ENCODE assay signal across 9 cellular contexts in genomic region chr11:57527056-57527631, GRCh38. TPM values are rescaled to one million over a fixed set of nuclear protein-coding genes. Genes with fewer than 3 reads are reported as not detected.
DNase-seq lines count a peak whose midpoint lies in the region; ATAC-seq and TF ChIP-seq lines count a peak whose summit lies in the region.
"Had no signal": no experiment of that assay in that cellular context is flagged by ENCODE, and none has a peak within 500 bp of the region (broad histone marks: within the 10 kb centered on the region; RNA-seq: fewer than 3 reads in every experiment).

No MANE protein-coding gene starts in this region.

- no peaks in the 10 kb centered on the region for H3K9me3 Mint-ChIP-seq in Caco-2 (ENCODE audit: unreplicated experiment)

- peaks cover 15% of the 10 kb centered on the region for H3K4me1 Mint-ChIP-seq in Caco-2 (ENCODE audit: low read depth, unreplicated experiment)

- H3K9me3 ChIP-seq in Caco-2: no peaks in the 10 kb centered on the region
- H3K9me3 ChIP-seq in SJSA1 (replicated peaks): no peaks in the 10 kb centered on the region
- no peaks in the 10 kb centered on the region for H3K9me3 ChIP-seq in psoas muscle

- POLR2A ChIA-PET in Caco-2 (lab: Charles Lee): interaction anchor here (0.7 to 1.3 kb wide), 3 partner anchors 8 to 34 kb away, joined by 3 to 13 read pairs (median 3); no protein-coding TSS in a partner anchor

- H3K36me3 ChIP-seq in Caco-2 (ENCODE audit: control insufficient read depth, insufficient read depth, low read length) (no peaks in the 10 kb centered on the region), SJSA1 (peaks cover 43% of the 10 kb centered on the region), psoas muscle (ENCODE audit: insufficient read depth in 1 of 2, low read depth in 1 of 2) (peaks cover 0 to 26% of the 10 kb centered on the region in 2 donors)

- no peak overlapping the region for H3K27ac ChIP-seq in SJSA1
- no peak overlapping the region for H3K27ac ChIP-seq in psoas muscle

- intact Hi-C loops in Caco-2 (cut with micrococcal nuclease; ENCODE audit: unreplicated experiment): loop anchor here (1.0 kb wide), 5 partner anchors 12 to 182 kb away; partner anchors contain the start of gene SLC43A1
- intact Hi-C loops in head of caudate nucleus (cut with DNase I): loop anchor here (5.0 kb wide), 3 partner anchors 35 to 180 kb away; no protein-coding TSS in a partner anchor
- intact Hi-C loops in psoas muscle (cut with DNase I): loop anchor here (1.0 to 5.0 kb wide), 6 partner anchors 34 to 180 kb away; no protein-coding TSS in a partner anchor

- H3K4me1 ChIP-seq in Caco-2 (peaks cover 14% of the 10 kb centered on the region), SJSA1 (replicated peaks) (peaks cover 8% of the 10 kb centered on the region), psoas muscle (peaks cover 15% of the 10 kb centered on the region)

- ATAC-seq in psoas muscle (peak in 2 of 4 donors; percentile 31 to 39), HG03175 (IDR thresholded peaks at IDR 0.05; ENCODE audit: unreplicated experiment) (no peak), GM19463 (IDR thresholded peaks at IDR 0.05; ENCODE audit: unreplicated experiment) (no peak)

- H3K4me3 ChIP-seq in Caco-2 (ENCODE audit: low read depth, low read length) (no peak overlapping the region), SJSA1 (no peak overlapping the region), psoas muscle (no peak overlapping the region)

- 17 to 19% (median 18%) methylated on average over 7 of the region's 7 CpGs for WGBS in psoas muscle, 3 donors

- DNase-seq in Caco-2: peak; percentile 77 to 87
- peak in 63 of 76 experiments; percentile 2 to 75 (median 49) for DNase-seq in HUDEP-2 (lab: John Stamatoyannopoulos, UW; ENCODE audit: unreplicated experiment in 76 of 76)
- peak; percentile 35 to 62 for DNase-seq in SJSA1 (ENCODE audit: low read depth in 1 of 2, low spot score in 2 of 2)
- DNase-seq in activated naive CD4-positive, alpha-beta T cell treated with Interleukin-2 at 50 U/mL for 16 hours: peak; percentile 75
- DNase-seq in head of caudate nucleus: peak; percentile 50 to 92 (median 77)
- DNase-seq in psoas muscle: peak; percentile 55 to 79

- peak; percentile 91 to 93 for TF ChIP-seq CTCF in Caco-2 (IDR thresholded peaks at IDR 0.05; ENCODE audit: insufficient read depth in 1 of 2, low read depth in 1 of 2, low read length in 1 of 2, severe bottlenecking in 1 of 2, unreplicated experiment in 1 of 2)
- TF ChIP-seq CTCF in psoas muscle (IDR thresholded peaks at IDR 0.05): peak; percentile 96

- no peaks in the 10 kb centered on the region for H3K27me3 Mint-ChIP-seq in Caco-2 (ENCODE audit: insufficient read depth, unreplicated experiment)

- CTCF ChIA-PET in Caco-2 (lab: Charles Lee): interaction anchor here (0.6 to 3.0 kb wide), 18 partner anchors 10 to 181 kb away, joined by 3 to 132 read pairs (median 6); partner anchors contain the start of genes RTN4RL2 and SLC43A1

- H3K27me3 ChIP-seq in Caco-2 (replicated peaks; ENCODE audit: control insufficient read depth, insufficient read depth, low read length): no peaks in the 10 kb centered on the region
- H3K27me3 ChIP-seq in SJSA1 (replicated peaks): no peaks in the 10 kb centered on the region
- no peaks in the 10 kb centered on the region for H3K27me3 ChIP-seq in psoas muscle (ENCODE audit: insufficient read depth in 3 of 3, low read length in 2 of 3)

- H3K27ac Mint-ChIP-seq in Caco-2 (ENCODE audit: unreplicated experiment): peak overlapping the region; percentile 86

- no TSS peak for BruUV-seq in Caco-2 (replicated peaks; lab: Mats Ljungman, UMichigan)

- H3K36me3 Mint-ChIP-seq in Caco-2 (ENCODE audit: insufficient read depth, unreplicated experiment): peaks cover 21% of the 10 kb centered on the region

- H3K4me3 Mint-ChIP-seq in Caco-2 (ENCODE audit: unreplicated experiment): peak overlapping the region; percentile 1

RNA-seq across cellular contexts. Expression of gene TIMM10, which starts 3.4 kb away (rescaled TPM):
- total RNA-seq in Caco-2 (2022) (102 and 103 TPM in 2 replicates), psoas muscle (10 to 100 TPM; 55.0 to 90.0 (median 73.0) TPM)
- total RNA-seq in SJSA1 (2014; rRNA removed; shearing (Covaris generic)): 105 and 157 TPM in 2 replicates
- 100 to 1,000 TPM in 2 of 3 donors, 10 to 100 TPM in 1; 97.7 to 149 (median 112) TPM for polyA plus RNA-seq in psoas muscle

RNA-seq across cellular contexts. Expression of gene SMTNL1, which starts 10.3 kb away (rescaled TPM):
- total RNA-seq in Caco-2 (2022) (0.18 TPM in 1 of 2 replicates, not detected in the other), psoas muscle (100 to 1,000 TPM in 1 of 4 donors, 10 to 100 TPM in 2, 1 to 10 TPM in 1; 7.6 to 118 (median 36.9) TPM)
- not detected in 2 replicates for total RNA-seq in SJSA1 (2014; rRNA removed; shearing (Covaris generic))
- 10 to 100 TPM in 2 of 3 donors, 1 to 10 TPM in 1; 6.7 to 19.7 (median 14.9) TPM for polyA plus RNA-seq in psoas muscle
- total RNA-seq: T-helper 2 cell treated with Interferon-gamma antibody and Interleukin-4, amounts not matched to agents 100 ng/mL and 5 ng/mL, for 36 hours had no signal

RNA-seq across cellular contexts. Expression of gene SLC43A1, which starts 11.6 kb away (rescaled TPM):
- total RNA-seq in Caco-2 (2022) (71.7 and 80.5 TPM in 2 replicates), psoas muscle (10 to 100 TPM in 1 of 4 donors, 1 to 10 TPM in 3; 4.1 to 15.3 (median 7.1) TPM)
- 6.0 and 6.4 TPM in 2 replicates for total RNA-seq in SJSA1 (2014; rRNA removed; shearing (Covaris generic))
- polyA plus RNA-seq in psoas muscle: 10 to 100 TPM in 1 of 3 donors, 1 to 10 TPM in 2; 3.5 to 13.7 (median 7.5) TPM

RNA-seq across cellular contexts. Expression of gene UBE2L6, which starts 40.3 kb away (rescaled TPM):
- total RNA-seq in Caco-2 (2022) (16.7 and 20.2 TPM in 2 replicates), psoas muscle (10 to 100 TPM in 3 of 4 donors, 1 to 10 TPM in 1; 6.8 to 24.7 (median 12.3) TPM)
- 8.6 and 17.3 TPM in 2 replicates for total RNA-seq in SJSA1 (2014; rRNA removed; shearing (Covaris generic))
- 1 to 10 TPM; 5.3 to 9.9 (median 9.1) TPM for polyA plus RNA-seq in psoas muscle
